ENCODE assay signal across 8 cellular contexts in the genomic region with DNA sequence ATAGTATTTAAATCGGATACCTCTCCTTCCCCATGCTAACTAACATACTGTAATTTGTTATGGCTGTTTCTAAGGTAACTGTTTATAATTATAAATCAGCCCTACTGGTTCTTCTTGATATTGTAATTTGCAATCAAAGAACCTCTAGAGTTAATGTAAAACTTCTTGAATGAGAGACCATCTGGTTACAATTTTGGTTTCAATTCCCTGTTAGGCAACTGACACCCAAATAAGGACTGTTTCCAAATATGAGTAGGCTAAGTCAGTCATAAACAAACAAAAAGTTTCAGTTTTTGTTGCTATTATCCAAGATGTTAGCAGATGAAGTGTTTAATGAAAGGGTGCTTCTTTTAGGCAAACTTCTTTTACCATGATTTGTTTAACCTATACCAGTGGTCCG.
DNase-seq lines count a peak whose midpoint lies in the region; ATAC-seq, FAIRE-seq and TF ChIP-seq lines count a peak whose summit lies in the region.

No MANE protein-coding gene starts in this region.

- CTCF ChIA-PET in A549 (lab: Yijun Ruan, JAX), result no interaction called here

- intact Hi-C loops in esophagus muscularis mucosa (cut with DNase I), result no loop called here

- FAIRE-seq in A549 (lab: Jason Lieb, UNC), result no peak

- H3K27ac ChIP-seq in A549, result no peak overlapping the region
- peak overlapping the region in 3 of 4 donors; percentile 5 to 44 (median 20) for H3K27ac ChIP-seq in esophagus muscularis mucosa (replicated peaks in 1 of 4)
- no peak overlapping the region for H3K27ac ChIP-seq in thoracic aorta

- TF ChIP-seq RAD21 in A549 (conservative IDR thresholded peaks at IDR 0.05 in 1 of 2, IDR thresholded peaks at IDR 0.05 in 1 of 2), result no peak

- POLR2A ChIA-PET in A549 (lab: Yijun Ruan, JAX), result no interaction called here

- peak overlapping the region; percentile 0; the same call in 1 of the 3 replicates for H3K4me2 ChIP-seq in A549

- TF ChIP-seq POLR2A in A549 (IDR thresholded peaks at IDR 0.05; ENCODE audit: low read length), result no peak
- no peak for TF ChIP-seq POLR2A in esophagus muscularis mucosa (IDR thresholded peaks at IDR 0.05; ENCODE audit: low read depth)

- H3K36me3 ChIP-seq in esophagus muscularis mucosa (peaks cover 0 to under 1% (median under 1%) of the 10 kb centered on the region in 4 donors), thoracic aorta (no peaks in the 10 kb centered on the region)

- H3K4me3 ChIP-seq in A549, result no peak overlapping the region
- no peak overlapping the region for H3K4me3 ChIP-seq in esophagus muscularis mucosa
- H3K4me3 ChIP-seq in thoracic aorta, result peak overlapping the region; percentile 20

- no peaks in the 10 kb centered on the region for H3K27me3 ChIP-seq in esophagus muscularis mucosa
- H3K27me3 ChIP-seq in thoracic aorta (replicated peaks; ENCODE audit: insufficient read depth), result no peaks in the 10 kb centered on the region

- H3K4me1 ChIP-seq in A549, result peaks cover 16% of the 10 kb centered on the region; the same call in 1 of the 3 replicates
- H3K4me1 ChIP-seq in esophagus muscularis mucosa, result peaks cover 26 to 39% (median 34%) of the 10 kb centered on the region in 4 donors
- H3K4me1 ChIP-seq in thoracic aorta (ENCODE audit: control insufficient read depth in 1 of 2, low read depth in 2 of 2), result peaks cover 5 to 37% of the 10 kb centered on the region in 2 donors

- no peak for ATAC-seq in A549
- peak; percentile 95 for ATAC-seq in GM19372 (IDR thresholded peaks at IDR 0.05; ENCODE audit: low read depth, unreplicated experiment)
- peak; percentile 92 for ATAC-seq in HG03196 (IDR thresholded peaks at IDR 0.05; ENCODE audit: unreplicated experiment)
- no peak for ATAC-seq in thoracic aorta (ENCODE audit: insufficient number of reproducible peaks, low FRiP score, low read depth)

- TF ChIP-seq CTCF in A549 (IDR thresholded peaks at IDR 0.05), result no peak
- no peak for TF ChIP-seq CTCF in esophagus muscularis mucosa (IDR thresholded peaks at IDR 0.05)
- no peak for TF ChIP-seq CTCF in thoracic aorta (IDR thresholded peaks at IDR 0.05)

- WGBS in A549 (ENCODE audit: missing lambda C conversion rate), result 81% methylated on average over 2 of the region's 2 CpGs
- 33% methylated on average over 2 of the region's 2 CpGs for WGBS in esophagus muscularis mucosa

- H3K9me3 ChIP-seq in A549 (no peaks in the 10 kb centered on the region), esophagus muscularis mucosa (no peaks in the 10 kb centered on the region), thoracic aorta (no peaks in the 10 kb centered on the region)

- TF ChIP-seq EP300 in A549 (IDR thresholded peaks at IDR 0.05) (no peak), esophagus muscularis mucosa (IDR thresholded peaks at IDR 0.05) (no peak)

- DNase-seq in A549 (ENCODE audit: low read depth in 1 of 2, low spot score in 1 of 2), result no peak
- DNase-seq in esophagus muscularis mucosa (ENCODE audit: extremely low spot score), result no peak
- DNase-seq in thoracic aorta (ENCODE audit: low spot score), result no peak
- no peak for DNase-seq in NCI-H1092 treated with DMSO at 0.1 percent for 48 hours (lab: John Stamatoyannopoulos, UW)
- no peak for DNase-seq in RKO (ENCODE audit: low spot score)
- no peak for DNase-seq in HPDE6-E6E7 (ENCODE audit: extremely low spot score)

TF ChIP-seq in A549, 52 proteins besides CTCF, POLR2A, EP300 and RAD21:
- no peak for TF ChIP-seq REST (IDR thresholded peaks at IDR 0.05)
- no peak for TF ChIP-seq NPAS2 (CRISPR knock-in tag; IDR thresholded peaks at IDR 0.05; ENCODE audit: borderline replicate concordance)
- no peak for TF ChIP-seq RARB (CRISPR knock-in tag; IDR thresholded peaks at IDR 0.05)
- TF ChIP-seq, protein P1, sequence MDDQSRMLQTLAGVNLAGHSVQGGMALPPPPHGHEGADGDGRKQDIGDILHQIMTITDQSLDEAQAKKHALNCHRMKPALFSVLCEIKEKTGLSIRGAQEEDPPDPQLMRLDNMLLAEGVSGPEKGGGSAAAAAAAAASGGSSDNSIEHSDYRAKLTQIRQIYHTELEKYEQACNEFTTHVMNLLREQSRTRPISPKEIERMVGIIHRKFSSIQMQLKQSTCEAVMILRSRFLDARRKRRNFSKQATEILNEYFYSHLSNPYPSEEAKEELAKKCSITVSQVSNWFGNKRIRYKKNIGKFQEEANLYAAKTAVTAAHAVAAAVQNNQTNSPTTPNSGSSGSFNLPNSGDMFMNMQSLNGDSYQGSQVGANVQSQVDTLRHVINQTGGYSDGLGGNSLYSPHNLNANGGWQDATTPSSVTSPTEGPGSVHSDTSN (IDR thresholded peaks at IDR 0.05), result no peak
- TF ChIP-seq BHLHE40 (IDR thresholded peaks at IDR 0.05; ENCODE audit: low read depth, low read length), result no peak
- TF ChIP-seq MAZ (IDR thresholded peaks at IDR 0.05; ENCODE audit: borderline replicate concordance, low read depth, low read length), result no peak
- TF ChIP-seq HEYL (CRISPR knock-in tag; IDR thresholded peaks at IDR 0.05), result no peak
- no peak for TF ChIP-seq RNF2 (IDR thresholded peaks at IDR 0.05; ENCODE audit: borderline replicate concordance, low read depth)
- TF ChIP-seq MYC (IDR thresholded peaks at IDR 0.05; ENCODE audit: borderline replicate concordance, low read length), result no peak
- TF ChIP-seq EHF (CRISPR knock-in tag; IDR thresholded peaks at IDR 0.05), result no peak
- TF ChIP-seq, protein P2, sequence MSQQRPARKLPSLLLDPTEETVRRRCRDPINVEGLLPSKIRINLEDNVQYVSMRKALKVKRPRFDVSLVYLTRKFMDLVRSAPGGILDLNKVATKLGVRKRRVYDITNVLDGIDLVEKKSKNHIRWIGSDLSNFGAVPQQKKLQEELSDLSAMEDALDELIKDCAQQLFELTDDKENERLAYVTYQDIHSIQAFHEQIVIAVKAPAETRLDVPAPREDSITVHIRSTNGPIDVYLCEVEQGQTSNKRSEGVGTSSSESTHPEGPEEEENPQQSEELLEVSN (IDR thresholded peaks at IDR 0.05; ENCODE audit: borderline replicate concordance, low read depth), result no peak
- TF ChIP-seq HOXB13 (CRISPR knock-in tag; IDR thresholded peaks at IDR 0.05; ENCODE audit: low read depth), result no peak

Comparison
In these comparisons a context has a peak if more than half of its experiments do, and no peak if none do; other contexts are left out.
1. ATAC-seq: peak in GM19372 (single experiment) and HG03196 (single experiment); none in A549 (0 of 2) and thoracic aorta (single experiment).
2. H3K27ac ChIP-seq: peak in esophagus muscularis mucosa (3 of 4); none in A549 (0 of 2) and thoracic aorta (0 of 2).